In the genomic region with DNA sequence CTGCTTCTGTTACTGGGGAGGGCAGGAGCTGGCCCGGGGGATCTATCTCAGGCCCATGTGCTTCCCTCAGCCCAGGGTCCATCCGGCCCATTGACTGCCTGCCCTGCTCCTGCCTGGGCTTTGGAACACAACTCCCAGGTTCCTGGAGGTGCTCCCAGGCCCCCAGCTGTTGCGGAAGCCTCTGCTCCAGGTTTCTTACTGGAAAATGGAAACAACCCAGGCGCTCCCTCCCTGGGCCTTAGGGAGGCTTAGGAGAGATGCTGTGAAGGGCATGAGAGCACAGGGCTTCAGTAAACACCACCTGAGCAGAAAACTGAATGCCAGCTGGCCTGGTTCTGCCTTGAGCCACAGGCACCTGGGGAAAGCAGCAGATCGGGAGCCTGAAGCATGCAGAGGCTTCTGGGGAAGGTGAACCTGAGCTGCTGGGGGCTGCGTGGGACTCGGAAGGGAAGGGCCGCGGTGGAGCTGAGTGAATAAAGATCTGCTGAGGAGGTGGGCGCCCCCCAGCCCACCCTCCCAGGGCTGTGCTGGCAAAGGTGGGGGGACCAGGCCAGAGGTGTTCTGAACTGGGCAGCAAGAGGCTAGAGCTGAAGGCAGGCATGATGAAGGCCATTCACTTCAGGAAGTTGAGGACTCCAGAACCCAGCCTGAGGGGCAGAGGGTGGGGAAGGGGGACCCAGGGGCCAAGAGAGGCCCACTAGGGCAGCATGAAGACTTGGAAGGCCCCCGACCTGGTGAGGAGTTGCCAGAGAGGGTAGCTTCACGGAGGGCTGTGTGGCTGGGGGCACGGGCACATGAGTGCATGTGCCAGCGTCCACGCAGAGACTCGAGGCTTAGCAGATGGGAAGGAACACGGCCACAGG, we compare ENCODE assay signal across 1 cellular context.
TF ChIP-seq lines count a peak whose summit lies in the region.

No MANE protein-coding gene starts in this region.

TF ChIP-seq in IMR-90, 13 proteins besides CTCF, POLR2A, EP300 and RAD21 (continued from another document):
- TF ChIP-seq, protein P1, sequence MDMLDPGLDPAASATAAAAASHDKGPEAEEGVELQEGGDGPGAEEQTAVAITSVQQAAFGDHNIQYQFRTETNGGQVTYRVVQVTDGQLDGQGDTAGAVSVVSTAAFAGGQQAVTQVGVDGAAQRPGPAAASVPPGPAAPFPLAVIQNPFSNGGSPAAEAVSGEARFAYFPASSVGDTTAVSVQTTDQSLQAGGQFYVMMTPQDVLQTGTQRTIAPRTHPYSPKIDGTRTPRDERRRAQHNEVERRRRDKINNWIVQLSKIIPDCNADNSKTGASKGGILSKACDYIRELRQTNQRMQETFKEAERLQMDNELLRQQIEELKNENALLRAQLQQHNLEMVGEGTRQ (IDR thresholded peaks at IDR 0.05; ENCODE audit: low read depth, low read length), result no peak
